8 cellular contexts compared by ENCODE assay signal in genomic region chr6:33279971-33280511, GRCh38. TPM values are rescaled to one million over a fixed set of nuclear protein-coding genes. Genes with fewer than 3 reads are reported as not detected.
DNase-seq lines count a peak whose midpoint lies in the region; ATAC-seq, FAIRE-seq and TF ChIP-seq lines count a peak whose summit lies in the region.

No MANE protein-coding gene starts in this region.

- H3K4me3 Mint-ChIP-seq in CD4-positive, alpha-beta memory T cell, result peak overlapping the region in 2 of 8 donors; percentile 31 to 50
- no peak overlapping the region for H3K4me3 Mint-ChIP-seq in endothelial cell (ENCODE audit: unreplicated experiment)

- intact Hi-C loops in CD4-positive, alpha-beta memory T cell (cut with micrococcal nuclease), result loop anchor here (10.0 kb wide), 2 partner anchors 295 to 1305 kb away; partner anchors contain the start of gene DXO
- intact Hi-C loops in psoas muscle (cut with DNase I), result loop anchor here in 1 of 2 donors (1.0 to 10.0 kb wide), 3 partner anchors 9 to 125 kb away; partner anchors contain the start of genes PFDN6, TAPBP and WDR46

- H3K27ac Mint-ChIP-seq in CD4-positive, alpha-beta memory T cell, result peak overlapping the region in 4 of 7 donors; percentile 29 to 78 (median 52)
- H3K27ac Mint-ChIP-seq in endothelial cell (ENCODE audit: unreplicated experiment), result no peak overlapping the region

- H3K27me3 ChIP-seq in CD4-positive, alpha-beta memory T cell (ENCODE audit: insufficient read depth, low read length), result no peaks in the 10 kb centered on the region
- no peaks in the 10 kb centered on the region for H3K27me3 ChIP-seq in HAP-1 (ENCODE audit: low read depth)
- no peaks in the 10 kb centered on the region for H3K27me3 ChIP-seq in Peyer's patch
- no peaks in the 10 kb centered on the region for H3K27me3 ChIP-seq in psoas muscle (ENCODE audit: insufficient read depth in 3 of 3, low read length in 2 of 3)

- DNase-seq in CD4-positive, alpha-beta memory T cell, result no peak
- DNase-seq in HAP-1 (ENCODE audit: low spot score in 2 of 2), result peak; percentile 37 to 75
- no peak for DNase-seq in Peyer's patch
- peak; percentile 71 for DNase-seq in endothelial cell (ENCODE audit: low spot score)
- no peak for DNase-seq in psoas muscle
- DNase-seq in H54 (ENCODE audit: insufficient read length, low spot score), result no peak
- DNase-seq in activated effector memory CD4-positive, alpha-beta T cell treated with Interleukin-2 at 50 U/mL for 16 hours, result no peak

- TF ChIP-seq POLR2A in Peyer's patch (IDR thresholded peaks at IDR 0.05) (no peak), H54 (IDR thresholded peaks at IDR 0.05; ENCODE audit: low read depth, low read length) (no peak)

- H3K4me3 ChIP-seq in CD4-positive, alpha-beta memory T cell (ENCODE audit: low read length in 2 of 2), result no peak overlapping the region
- H3K4me3 ChIP-seq in HAP-1 (no peak overlapping the region), Peyer's patch (no peak overlapping the region), psoas muscle (no peak overlapping the region)

- H3K9me3 ChIP-seq in CD4-positive, alpha-beta memory T cell (ENCODE audit: control insufficient read depth in 1 of 2, low read length in 2 of 2), result no peaks in the 10 kb centered on the region
- H3K9me3 ChIP-seq in HAP-1 (no peaks in the 10 kb centered on the region), Peyer's patch (no peaks in the 10 kb centered on the region), psoas muscle (no peaks in the 10 kb centered on the region)

- H3K4me1 Mint-ChIP-seq in CD4-positive, alpha-beta memory T cell, result peaks cover 12 to 58% (median 33%) of the 10 kb centered on the region in 4 donors
- H3K4me1 Mint-ChIP-seq in endothelial cell (ENCODE audit: unreplicated experiment), result peaks cover 14% of the 10 kb centered on the region

- H3K36me3 ChIP-seq in CD4-positive, alpha-beta memory T cell (ENCODE audit: insufficient read depth, low read length), result peaks cover 35% of the 10 kb centered on the region
- H3K36me3 ChIP-seq in HAP-1 (replicated peaks) (peaks cover 62% of the 10 kb centered on the region), Peyer's patch (peaks cover 0 to 42% (median 0%) of the 10 kb centered on the region in 3 donors), psoas muscle (ENCODE audit: insufficient read depth in 1 of 2, low read depth in 1 of 2) (peaks cover 6 to 84% of the 10 kb centered on the region in 2 donors)

- in situ Hi-C loops in HAP-1 (cut with MboI; ENCODE audit: low sequenced_read_pairs), result no loop called here

- POLR2A ChIA-PET in CD4-positive, alpha-beta memory T cell (lab: Charles Lee; ENCODE audit: partially characterized antibody), result interaction anchor here (0.9 to 8.8 kb wide), 5 partner anchors 8 to 65 kb away, joined by 3 to 220 read pairs (median 13); partner anchors contain the start of genes PFDN6, RGL2, RPS18 and VPS52

- no peaks in the 10 kb centered on the region for H3K9me3 Mint-ChIP-seq in CD4-positive, alpha-beta memory T cell
- no peaks in the 10 kb centered on the region for H3K9me3 Mint-ChIP-seq in endothelial cell (ENCODE audit: unreplicated experiment)

- CTCF ChIA-PET in CD4-positive, alpha-beta memory T cell (lab: Charles Lee; ENCODE audit: partially characterized antibody), result no interaction called here

- TF ChIP-seq CTCF in Peyer's patch (IDR thresholded peaks at IDR 0.05) (peak in 5 of 6 experiments; percentile 14 to 47 (median 40)), endothelial cell (IDR thresholded peaks at IDR 0.05; ENCODE audit: unreplicated experiment) (peak; percentile 76), psoas muscle (IDR thresholded peaks at IDR 0.05) (peak; percentile 19)

- no peak overlapping the region for H3K27ac ChIP-seq in CD4-positive, alpha-beta memory T cell (ENCODE audit: low read depth, low read length)
- H3K27ac ChIP-seq in Peyer's patch (no peak overlapping the region), psoas muscle (peak overlapping the region; percentile 23)

- peaks cover 16 to 63% of the 10 kb centered on the region in 2 donors for H3K36me3 Mint-ChIP-seq in CD4-positive, alpha-beta memory T cell
- peaks cover 13% of the 10 kb centered on the region for H3K36me3 Mint-ChIP-seq in endothelial cell (ENCODE audit: low read depth, unreplicated experiment)

- WGBS in psoas muscle, 3 donors, result 34 to 66% (median 44%) methylated on average over 4 to 5 of the region's 5 CpGs

- ATAC-seq in psoas muscle (peak in 3 of 4 donors; percentile 43 to 60 (median 55)), GM21381 (IDR thresholded peaks at IDR 0.05; ENCODE audit: unreplicated experiment) (no peak)

- no peak for FAIRE-seq in H54 (lab: Jason Lieb, UNC)

- H3K4me1 ChIP-seq in CD4-positive, alpha-beta memory T cell (ENCODE audit: insufficient read depth, low read length), result peaks cover 41% of the 10 kb centered on the region
- peaks cover 14% of the 10 kb centered on the region for H3K4me1 ChIP-seq in HAP-1
- peaks cover 0 to 30% (median 10%) of the 10 kb centered on the region in 4 donors for H3K4me1 ChIP-seq in Peyer's patch
- peaks cover 16% of the 10 kb centered on the region for H3K4me1 ChIP-seq in psoas muscle

- H3K27me3 Mint-ChIP-seq in CD4-positive, alpha-beta memory T cell, result no peaks in the 10 kb centered on the region
- peaks cover 5% of the 10 kb centered on the region for H3K27me3 Mint-ChIP-seq in endothelial cell (ENCODE audit: unreplicated experiment)

RNA-seq across cellular contexts. Expression of gene B3GALT4, which starts 3.1 kb away (rescaled TPM):
- 10 to 100 TPM; 43.3 to 46.7 TPM for total RNA-seq in CD4-positive, alpha-beta memory T cell
- polyA plus RNA-seq in CD4-positive, alpha-beta memory T cell, result 10 to 100 TPM; 22.2 to 30.5 TPM
- total RNA-seq in Peyer's patch, result 10 to 100 TPM in 3 of 4 donors, 1 to 10 TPM in 1; 8.3 to 33.1 (median 28.5) TPM
- total RNA-seq in endothelial cell (ENCODE audit: unreplicated experiment), result 3.8 TPM
- total RNA-seq in psoas muscle, result 1 to 10 TPM; 1.3 to 3.6 (median 1.7) TPM
- 1 to 10 TPM; 1.7 to 3.0 (median 1.8) TPM for polyA plus RNA-seq in psoas muscle

RNA-seq across cellular contexts. Expression of gene RPS18, which starts 8.2 kb away (rescaled TPM):
- 1,000 to 10,000 TPM; 3,264 to 3,439 TPM for total RNA-seq in CD4-positive, alpha-beta memory T cell
- 1,000 to 10,000 TPM; 8,832 to 8,968 TPM for polyA plus RNA-seq in CD4-positive, alpha-beta memory T cell
- total RNA-seq in Peyer's patch (1,000 to 10,000 TPM in 2 of 4 donors, 100 to 1,000 TPM in 2; 697 to 1,875 (median 903) TPM), endothelial cell (ENCODE audit: unreplicated experiment) (2,251 TPM), psoas muscle (1,000 to 10,000 TPM; 1,108 to 1,410 (median 1,267) TPM)
- 1,000 to 10,000 TPM; 1,958 to 4,446 (median 3,068) TPM for polyA plus RNA-seq in psoas muscle

RNA-seq across cellular contexts. Expression of gene VPS52, which starts 8.4 kb away (rescaled TPM):
- 10 to 100 TPM; 89.4 to 95.7 TPM for total RNA-seq in CD4-positive, alpha-beta memory T cell
- polyA plus RNA-seq in CD4-positive, alpha-beta memory T cell, result 10 to 100 TPM; 13.4 to 18.6 TPM
- total RNA-seq in Peyer's patch (100 to 1,000 TPM in 2 of 4 donors, 10 to 100 TPM in 2; 56.7 to 132 (median 95.8) TPM), endothelial cell (ENCODE audit: unreplicated experiment) (41.8 TPM), psoas muscle (10 to 100 TPM; 35.7 to 52.5 (median 46.8) TPM)
- 10 to 100 TPM; 29.3 to 31.6 (median 30.2) TPM for polyA plus RNA-seq in psoas muscle

RNA-seq across cellular contexts. Expression of gene WDR46, which starts 9.0 kb away (rescaled TPM):
- 10 to 100 TPM; 60.8 to 66.1 TPM for total RNA-seq in CD4-positive, alpha-beta memory T cell
- 10 to 100 TPM; 65.8 to 88.9 TPM for polyA plus RNA-seq in CD4-positive, alpha-beta memory T cell
- 100 to 1,000 TPM in 1 of 4 donors, 10 to 100 TPM in 3; 22.1 to 102 (median 34.3) TPM for total RNA-seq in Peyer's patch
- total RNA-seq in endothelial cell (ENCODE audit: unreplicated experiment), result 48.5 TPM
- 10 to 100 TPM; 22.4 to 46.0 (median 34.7) TPM for total RNA-seq in psoas muscle
- 10 to 100 TPM; 33.3 to 65.0 (median 44.4) TPM for polyA plus RNA-seq in psoas muscle

RNA-seq across cellular contexts. Expression of gene PFDN6, which starts 9.4 kb away (rescaled TPM):
- total RNA-seq in CD4-positive, alpha-beta memory T cell, result 10 to 100 TPM; 43.6 to 45.5 TPM
- polyA plus RNA-seq in CD4-positive, alpha-beta memory T cell, result 10 to 100 TPM; 33.1 to 36.7 TPM
- total RNA-seq in Peyer's patch (10 to 100 TPM; 12.4 to 24.8 (median 14.4) TPM), endothelial cell (ENCODE audit: unreplicated experiment) (33.3 TPM), psoas muscle (10 to 100 TPM; 57.2 to 87.6 (median 75.7) TPM)
- 100 to 1,000 TPM; 223 to 296 (median 248) TPM for polyA plus RNA-seq in psoas muscle

Comparison
In these comparisons a context has a peak if more than half of its experiments do, and no peak if none do; other contexts are left out.
1. DNase-seq: peak in HAP-1 (2 of 2) and endothelial cell (single experiment); none in CD4-positive, alpha-beta memory T cell (0 of 5), Peyer's patch (0 of 3), psoas muscle (0 of 2), H54 (single experiment) and activated effector memory CD4-positive, alpha-beta T cell treated with Interleukin-2 at 50 U/mL for 16 hours (single experiment).
2. CTCF ChIP-seq: peak in every context shown above with its lines; median percentile 76 in endothelial cell; 40 in Peyer's patch; 19 in psoas muscle.